1 cellular context compared by ENCODE assay signal in genomic region chr9:134441227-134442086, GRCh38.
TF ChIP-seq lines count a peak whose summit lies in the region.

No MANE protein-coding gene starts in this region.

TF ChIP-seq in H1, 55 proteins besides CTCF, POLR2A, EP300 and RAD21:
- no peak for TF ChIP-seq RBBP5 (IDR thresholded peaks at IDR 0.05; ENCODE audit: borderline replicate concordance, low read depth, low read length)
- peak; percentile 21; the same call in 1 of the 2 replicates for TF ChIP-seq POLR2AphosphoS5 (IDR thresholded peaks at IDR 0.05; ENCODE audit: low read depth, low read length)
